Comparison of ENCODE assay signal across 9 cellular contexts in genomic region chr9:34363619-34364351, GRCh38. TPM values are rescaled to one million over a fixed set of nuclear protein-coding genes. Genes with fewer than 3 reads are reported as not detected.
DNase-seq lines count a peak whose midpoint lies in the region; ATAC-seq lines count a peak whose summit lies in the region.
"Had no signal": no experiment of that assay in that cellular context is flagged by ENCODE, and none has a peak within 500 bp of the region (broad histone marks: within the 10 kb centered on the region; RNA-seq: fewer than 3 reads in every experiment).

No MANE protein-coding gene starts in this region.

- DNase-seq in NCI-H82 treated with DMSO at 0.1 percent for 48 hours (lab: John Stamatoyannopoulos, UW; ENCODE audit: unreplicated experiment): peak; percentile 34
- DNase-seq in Right ventricle myocardium superior: peak; percentile 60
- no peak for DNase-seq in stimulated activated CD4-positive, alpha-beta T cell treated with anti-CD3 and anti-CD28 coated beads, Interleukin-2, amount 100 ng/mL, for 48 hours
- no peak for DNase-seq in medulla oblongata (ENCODE audit: extremely low spot score)
- DNase-seq: NCI-H510A had no signal

- H2AFZ ChIP-seq in neuron (ENCODE audit: low read depth, low read length): peak overlapping the region; percentile 62

- H3K9me3 ChIP-seq in ES-I3 (ENCODE audit: control insufficient read depth, insufficient read depth, low read length): no peaks in the 10 kb centered on the region
- peaks cover 6% of the 10 kb centered on the region for H3K9me3 ChIP-seq in neuron (ENCODE audit: low read length)

- H3K9ac ChIP-seq in ES-I3 (ENCODE audit: low read depth, low read length): peak overlapping the region; percentile 37; the same call in 1 of the 2 replicates

- ATAC-seq in Right ventricle myocardium superior (ENCODE audit: poor library complexity) (peak; percentile 83), HG02623 (IDR thresholded peaks at IDR 0.05; ENCODE audit: unreplicated experiment) (no peak), HG03196 (IDR thresholded peaks at IDR 0.05; ENCODE audit: unreplicated experiment) (no peak)

- H3K4me1 ChIP-seq in ES-I3 (ENCODE audit: insufficient read depth, low read length) (peaks cover 23% of the 10 kb centered on the region), neuron (ENCODE audit: insufficient read depth, low read length) (peaks cover 18% of the 10 kb centered on the region)

- H3K4me3 ChIP-seq in neuron (ENCODE audit: low read length): peak overlapping the region; percentile 29

- H3K27me3 ChIP-seq in neuron (ENCODE audit: insufficient read depth, low read length): no peaks in the 10 kb centered on the region

- H3K36me3 ChIP-seq in ES-I3 (ENCODE audit: insufficient read depth, low read length): no peaks in the 10 kb centered on the region
- H3K36me3 ChIP-seq in neuron (ENCODE audit: insufficient read depth, low read length): no peaks in the 10 kb centered on the region

- intact Hi-C loops in Right ventricle myocardium superior (cut with DNase I): no loop called here

RNA-seq across cellular contexts. Expression of gene MYORG, which starts 12.9 kb away (rescaled TPM):
- 8.1 TPM for total RNA-seq in Right ventricle myocardium superior

RNA-seq across cellular contexts. Expression of gene NUDT2, which starts 34.4 kb away (rescaled TPM):
- total RNA-seq in Right ventricle myocardium superior: 17.7 TPM

RNA-seq across cellular contexts. Expression of gene KIF24, which starts 34.7 kb away (rescaled TPM):
- total RNA-seq in Right ventricle myocardium superior: 0.56 TPM

Comparison
In these comparisons a context has a peak if more than half of its experiments do, and no peak if none do; other contexts are left out.
1. DNase-seq: peak in NCI-H82 treated with DMSO at 0.1 percent for 48 hours (single experiment) and Right ventricle myocardium superior (single experiment); none in stimulated activated CD4-positive, alpha-beta T cell treated with anti-CD3 and anti-CD28 coated beads, Interleukin-2, amount 100 ng/mL, for 48 hours (0 of 2) and medulla oblongata (single experiment).